1 cellular context compared by ENCODE assay signal in the genomic region with DNA sequence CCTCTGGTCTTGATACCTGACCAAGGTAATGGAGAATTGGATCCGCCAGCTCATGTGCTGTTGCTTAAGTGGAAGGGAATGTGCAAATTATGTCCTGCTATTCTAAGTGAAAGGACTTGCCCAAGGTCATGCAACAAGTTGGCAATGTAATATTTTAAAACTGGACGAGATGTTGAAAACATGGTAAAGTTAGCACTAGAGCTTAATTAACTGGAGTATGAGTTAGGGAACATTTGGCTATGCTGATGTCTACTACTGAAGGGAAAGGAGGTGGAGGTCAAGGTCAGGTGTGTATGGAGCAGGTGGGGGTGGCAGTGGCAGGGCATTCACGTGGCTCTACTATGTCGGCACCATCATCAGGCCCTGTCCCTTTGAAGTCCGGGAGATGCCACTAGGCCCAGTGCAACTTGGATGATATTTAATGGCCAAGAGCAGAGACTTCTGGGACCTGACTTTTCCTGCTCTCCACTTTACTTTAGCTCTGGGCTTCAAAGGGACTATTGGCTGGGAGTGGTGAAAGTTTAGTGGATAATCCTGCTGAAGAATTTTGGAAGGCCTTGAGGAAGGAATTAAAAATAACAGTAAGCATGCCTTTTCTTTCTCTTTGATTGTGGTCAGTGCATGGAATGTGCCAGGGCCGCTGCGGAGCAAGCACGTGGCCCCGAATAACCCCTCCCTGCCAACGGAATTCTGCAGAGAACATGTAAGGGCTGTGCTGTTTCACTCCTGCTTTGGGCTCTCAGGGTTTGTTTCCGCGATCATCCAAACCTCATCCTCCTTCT.
TF ChIP-seq lines count a peak whose summit lies in the region.

No MANE protein-coding gene starts in this region.

TF ChIP-seq in endothelial cell of umbilical vein, 7 proteins besides CTCF, POLR2A, EP300 and RAD21:
- TF ChIP-seq MYC (IDR thresholded peaks at IDR 0.05; ENCODE audit: low read depth, low read length) (no peak), MAX (IDR thresholded peaks at IDR 0.05; ENCODE audit: insufficient read depth, insufficient read length) (peak; percentile 44), POLR2AphosphoS5 (IDR thresholded peaks at IDR 0.05; ENCODE audit: insufficient read depth, low read depth, low read length) (no peak), FOS (IDR thresholded peaks at IDR 0.05; ENCODE audit: borderline replicate concordance, insufficient read depth, low read length) (no peak), JUN (IDR thresholded peaks at IDR 0.05; ENCODE audit: borderline replicate concordance, insufficient read depth, insufficient read length, low read depth) (no peak), GATA2 (IDR thresholded peaks at IDR 0.05; ENCODE audit: insufficient read depth, insufficient read length, low read depth, low read length) (no peak), EZH2 (IDR thresholded peaks at IDR 0.05; ENCODE audit: borderline replicate concordance, low read depth, low read length, severe bottlenecking) (no peak)
TF ChIP-seq in endothelial cell of umbilical vein: peak in this region for 1.
